ENCODE assay signal across 26 cellular contexts in the genomic region with DNA sequence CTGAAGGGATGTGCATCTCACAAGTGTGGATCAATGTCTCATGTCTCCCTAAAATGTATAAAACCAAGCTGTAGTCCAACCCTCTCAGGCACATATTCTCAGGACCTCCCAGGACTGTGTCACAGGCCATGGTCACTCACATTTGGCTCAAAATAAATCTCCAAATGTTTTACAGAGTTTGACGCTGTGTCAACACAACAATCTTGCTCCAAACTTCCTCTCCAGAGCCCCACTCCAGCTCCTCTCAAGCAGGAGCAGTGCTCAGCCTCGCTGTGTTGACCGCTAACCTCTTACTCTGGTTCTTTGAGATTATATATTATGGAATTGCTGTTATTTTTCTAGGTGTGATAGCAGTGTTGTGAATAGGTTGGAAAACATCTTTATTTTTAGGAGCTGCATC. TPM values are rescaled to one million over a fixed set of nuclear protein-coding genes. Genes with fewer than 3 reads are reported as not detected.
DNase-seq lines count a peak whose midpoint lies in the region; ATAC-seq, FAIRE-seq and TF ChIP-seq lines count a peak whose summit lies in the region.
"Had no signal": no experiment of that assay in that cellular context is flagged by ENCODE, and none has a peak within 500 bp of the region (broad histone marks: within the 10 kb centered on the region; RNA-seq: fewer than 3 reads in every experiment).

No MANE protein-coding gene starts in this region.

- no peaks in the 10 kb centered on the region for H3K36me3 Mint-ChIP-seq in endodermal cell (ENCODE audit: low read depth)
- no peaks in the 10 kb centered on the region for H3K36me3 Mint-ChIP-seq in nephron progenitor cell (ENCODE audit: low read depth)
- no peaks in the 10 kb centered on the region for H3K36me3 Mint-ChIP-seq in activated T-cell treated with anti-CD3 and anti-CD28 coated beads, Interleukin-2, amount 50 U/mL, for 24 hours (ENCODE audit: low read depth)
- H3K36me3 Mint-ChIP-seq: CD8-positive, alpha-beta T cell had no signal

- no peak for TF ChIP-seq CTCF in endodermal cell (conservative IDR thresholded peaks at IDR 0.05)
- no peak for TF ChIP-seq CTCF in nephron progenitor cell (IDR thresholded peaks at IDR 0.05)
- TF ChIP-seq CTCF in upper lobe of right lung (IDR thresholded peaks at IDR 0.05) = no peak

- H3K27ac Mint-ChIP-seq in endodermal cell (no peak overlapping the region), nephron progenitor cell (peak overlapping the region; percentile 5)
- H3K27ac Mint-ChIP-seq in activated T-cell treated with anti-CD3 and anti-CD28 coated beads, Interleukin-2, amount 50 U/mL, for 24 hours = no peak overlapping the region
- H3K27ac Mint-ChIP-seq: CD8-positive, alpha-beta T cell; GM23338 had no signal

- no peak overlapping the region for H3K27ac ChIP-seq in endodermal cell (ENCODE audit: low read depth, low read length)
- no peak overlapping the region for H3K27ac ChIP-seq in upper lobe of right lung
- no peak overlapping the region for H3K27ac ChIP-seq in small intestine (ENCODE audit: low read depth in 1 of 2, low read length in 1 of 2)
- H3K27ac ChIP-seq: BLaER1 treated with 17β-estradiol and CSF1 and Interleukin-3, amounts not matched to agents 10 nM and 100 nM; KMS-11 had no signal

- no peaks in the 10 kb centered on the region for H3K9me3 Mint-ChIP-seq in endodermal cell
- no peaks in the 10 kb centered on the region for H3K9me3 Mint-ChIP-seq in nephron progenitor cell
- no peaks in the 10 kb centered on the region for H3K9me3 Mint-ChIP-seq in activated T-cell treated with anti-CD3 and anti-CD28 coated beads, Interleukin-2, amount 50 U/mL, for 24 hours
- H3K9me3 Mint-ChIP-seq: CD8-positive, alpha-beta T cell; GM23338 had no signal

- peak; percentile 15 for DNase-seq in activated CD8-positive, alpha-beta memory T cell treated with anti-CD3 and anti-CD28 coated beads, Interleukin-2, amount 50 U/mL, for 48 hours
- no peak for DNase-seq in activated CD8-positive, alpha-beta memory T cell treated with anti-CD3 and anti-CD28 coated beads for 24 hours
- DNase-seq in endodermal cell = no peak
- no peak for DNase-seq in nephron progenitor cell
- no peak for DNase-seq in upper lobe of right lung
- no peak for DNase-seq in small intestine
- DNase-seq in activated T-cell treated with anti-CD3 and anti-CD28 coated beads, Interleukin-2, amount 50 U/mL, for 24 hours = no peak
- DNase-seq: 8988T; Calu3; DMS153; HCEC 1CT; IMR-90; MV-4-11; NCI-H1105 treated with DMSO at 0.1 percent for 48 hours; NCI-H1694; NCI-H2171; NCI-H345; NCI-H524; NCI-H774; NK-92 treated with Interleukin-12 subunit alpha and Interleukin-12 subunit beta, amount 100 ng/mL, for 24 hours; SIG-M5 had no signal

- H3K4me3 Mint-ChIP-seq in endodermal cell (peak overlapping the region; percentile 7), nephron progenitor cell (no peak overlapping the region)
- no peak overlapping the region for H3K4me3 Mint-ChIP-seq in activated T-cell treated with anti-CD3 and anti-CD28 coated beads, Interleukin-2, amount 50 U/mL, for 24 hours
- H3K4me3 Mint-ChIP-seq: CD8-positive, alpha-beta T cell; GM23338 had no signal

- peaks cover 31% of the 10 kb centered on the region for H3K27me3 ChIP-seq in endodermal cell (ENCODE audit: control insufficient read depth, insufficient read depth, low read length, poor library complexity, severe bottlenecking)
- H3K27me3 ChIP-seq in upper lobe of right lung = no peaks in the 10 kb centered on the region
- no peaks in the 10 kb centered on the region for H3K27me3 ChIP-seq in small intestine (ENCODE audit: control insufficient read depth in 2 of 2, insufficient read depth in 2 of 2, low read length in 2 of 2)
- H3K27me3 ChIP-seq: BLaER1 treated with 17β-estradiol and CSF1 and Interleukin-3, amounts not matched to agents 10 nM and 100 nM had no signal

- ATAC-seq in upper lobe of right lung = peak; percentile 47
- ATAC-seq: CD8-positive, alpha-beta T cell had no signal

- H3K36me3 ChIP-seq in endodermal cell (ENCODE audit: control insufficient read depth, insufficient read depth, low read length) = no peaks in the 10 kb centered on the region
- no peaks in the 10 kb centered on the region for H3K36me3 ChIP-seq in upper lobe of right lung
- no peaks in the 10 kb centered on the region for H3K36me3 ChIP-seq in small intestine (ENCODE audit: control insufficient read depth in 2 of 2, insufficient read depth in 2 of 2, low read length in 2 of 2)
- H3K36me3 ChIP-seq: BLaER1 treated with 17β-estradiol and CSF1 and Interleukin-3, amounts not matched to agents 10 nM and 100 nM had no signal

- no peak overlapping the region for H3K9ac ChIP-seq in endodermal cell (ENCODE audit: extremely low read depth, low read length, poor library complexity, severe bottlenecking)
- H3K9ac ChIP-seq: BLaER1 treated with 17β-estradiol and CSF1 and Interleukin-3, amounts not matched to agents 10 nM and 100 nM; KMS-11 had no signal

- H3K9me3 ChIP-seq in endodermal cell (ENCODE audit: control insufficient read depth, low read length) = no peaks in the 10 kb centered on the region
- H3K9me3 ChIP-seq in upper lobe of right lung = no peaks in the 10 kb centered on the region
- no peaks in the 10 kb centered on the region for H3K9me3 ChIP-seq in small intestine (ENCODE audit: control insufficient read depth, low read depth)
- H3K9me3 ChIP-seq: BLaER1 treated with 17β-estradiol and CSF1 and Interleukin-3, amounts not matched to agents 10 nM and 100 nM had no signal

- 96 to 100% methylated on average over 1 to 3 of the region's 3 CpGs for WGBS in endodermal cell (ENCODE audit: insufficient coverage in 1 of 2, insufficient read length in 1 of 2), 2 experiments
- 72 to 74% (median 73%) methylated on average over 3 of the region's 3 CpGs for WGBS in small intestine, 3 donors

- H3K4me3 ChIP-seq in endodermal cell (ENCODE audit: low read length) (no peak overlapping the region), upper lobe of right lung (no peak overlapping the region), small intestine (ENCODE audit: low read depth in 1 of 2, low read length in 2 of 2) (no peak overlapping the region)
- H3K4me3 ChIP-seq: BLaER1 treated with 17β-estradiol and CSF1 and Interleukin-3, amounts not matched to agents 10 nM and 100 nM; GM23338 had no signal

- no peak for FAIRE-seq in small intestine (lab: Jason Lieb, UNC)
- FAIRE-seq: GM12891 had no signal

- peaks cover 24% of the 10 kb centered on the region for H3K4me1 Mint-ChIP-seq in endodermal cell
- peaks cover 55% of the 10 kb centered on the region for H3K4me1 Mint-ChIP-seq in nephron progenitor cell
- no peaks in the 10 kb centered on the region for H3K4me1 Mint-ChIP-seq in activated T-cell treated with anti-CD3 and anti-CD28 coated beads, Interleukin-2, amount 50 U/mL, for 24 hours (ENCODE audit: low read depth)

- peaks cover 3% of the 10 kb centered on the region for H3K4me1 ChIP-seq in endodermal cell (ENCODE audit: control insufficient read depth, insufficient read depth, low read length)
- no peaks in the 10 kb centered on the region for H3K4me1 ChIP-seq in upper lobe of right lung
- no peaks in the 10 kb centered on the region for H3K4me1 ChIP-seq in small intestine (ENCODE audit: control insufficient read depth in 2 of 2, insufficient read depth in 1 of 2, low read depth in 1 of 2, low read length in 1 of 2)

- peaks cover 2% of the 10 kb centered on the region for H3K27me3 Mint-ChIP-seq in endodermal cell (ENCODE audit: insufficient read depth)
- no peaks in the 10 kb centered on the region for H3K27me3 Mint-ChIP-seq in nephron progenitor cell (ENCODE audit: low read depth, poor library complexity)
- H3K27me3 Mint-ChIP-seq in activated T-cell treated with anti-CD3 and anti-CD28 coated beads, Interleukin-2, amount 50 U/mL, for 24 hours = no peaks in the 10 kb centered on the region

- intact Hi-C loops in upper lobe of right lung (cut with DNase I) = no loop called here

RNA-seq across cellular contexts. Expression of a gene that starts 56.2 kb away (rescaled TPM):
- total RNA-seq in endodermal cell = 1 to 10 TPM; 4.4 to 4.9 TPM
- 4.0 TPM for polyA plus RNA-seq in endodermal cell (2013, experiment 1 of 2)
- polyA plus RNA-seq in endodermal cell (2013, experiment 2 of 2) = 4.0 TPM
- total RNA-seq in upper lobe of right lung = not detected
- under 1 TPM in 1 of 3 donors, not detected in 2; 0.24 TPM for polyA plus RNA-seq in small intestine
- total RNA-seq: CD8-positive, alpha-beta T cell; IMR-90 had no signal
- polyA plus RNA-seq: IMR-90 had no signal

RNA-seq across cellular contexts. Expression of a gene that starts 57.0 kb away (rescaled TPM):
- total RNA-seq in endodermal cell = 10 to 100 TPM; 41.7 to 45.9 TPM
- polyA plus RNA-seq in endodermal cell (2013, experiment 1 of 2) = 51.8 TPM
- polyA plus RNA-seq in endodermal cell (2013, experiment 2 of 2) = 45.1 TPM
- 33.4 TPM for total RNA-seq in upper lobe of right lung
- polyA plus RNA-seq in small intestine = 10 to 100 TPM in 2 of 3 donors, 1 to 10 TPM in 1; 6.7 to 40.7 (median 16.8) TPM
